In genomic region chr5:95780597-95780996, GRCh38 we compare ENCODE assay signal across 9 cellular contexts. TPM values are rescaled to one million over a fixed set of nuclear protein-coding genes. Genes with fewer than 3 reads are reported as not detected.
DNase-seq lines count a peak whose midpoint lies in the region; ATAC-seq and TF ChIP-seq lines count a peak whose summit lies in the region.
"Had no signal": no experiment of that assay in that cellular context is flagged by ENCODE, and none has a peak within 500 bp of the region (broad histone marks: within the 10 kb centered on the region; RNA-seq: fewer than 3 reads in every experiment).

No MANE protein-coding gene starts in this region.

- intact Hi-C loops in Panc1 (cut with micrococcal nuclease; ENCODE audit: unreplicated experiment): no loop called here
- intact Hi-C loops in gastrocnemius medialis (cut with DNase I; ENCODE audit: low total_unique reads): loop anchor here (2.0 to 5.0 kb wide), 4 partner anchors 36 to 556 kb away; partner anchors contain the start of genes ELL2 and RHOBTB3
- intact Hi-C loops in activated CD4-positive, alpha-beta T cell treated with anti-CD3 and anti-CD28 coated beads, Interleukin-2, amount 10 ng/mL, durations not matched to agents 24 days and 14 days (cut with micrococcal nuclease): loop anchor here (2.0 to 10.0 kb wide), 4 partner anchors 28 to 814 kb away; no protein-coding TSS in a partner anchor

- no TSS peak for BruUV-seq in Panc1 (replicated peaks; lab: Mats Ljungman, UMichigan)

- H3K27me3 ChIP-seq in Panc1 (ENCODE audit: control insufficient read depth, insufficient read depth, low read length): no peaks in the 10 kb centered on the region
- no peaks in the 10 kb centered on the region for H3K27me3 ChIP-seq in right atrium auricular region
- H3K27me3 ChIP-seq in gastrocnemius medialis: no peaks in the 10 kb centered on the region

- DNase-seq in GDM1 (lab: John Stamatoyannopoulos, UW): peak; percentile 3
- no peak for DNase-seq in Panc1 (ENCODE audit: low read depth, low spot score)
- DNase-seq in right atrium auricular region (ENCODE audit: low spot score): no peak
- DNase-seq in gastrocnemius medialis: no peak
- DNase-seq in DMS153 (lab: John Stamatoyannopoulos, UW): no peak
- no peak for DNase-seq in activated CD4-positive, alpha-beta T cell treated with anti-CD3 and anti-CD28 coated beads, Interleukin-2, amount 10 ng/mL, durations not matched to agents 24 days and 14 days

- H3K27me3 Mint-ChIP-seq in activated CD4-positive, alpha-beta T cell treated with anti-CD3 and anti-CD28 coated beads, Interleukin-2, amount 10 ng/mL, durations not matched to agents 24 days and 14 days: peaks cover 1% of the 10 kb centered on the region

- H3K9me3 ChIP-seq in Panc1 (ENCODE audit: control insufficient read depth, insufficient read depth, low read depth, low read length): no peaks in the 10 kb centered on the region
- no peaks in the 10 kb centered on the region for H3K9me3 ChIP-seq in right atrium auricular region
- H3K9me3 ChIP-seq in gastrocnemius medialis: no peaks in the 10 kb centered on the region

- CTCF ChIA-PET in Panc1 (lab: Charles Lee): interaction anchor here (0.7 to 1.6 kb wide), 8 partner anchors 10 to 136 kb away, joined by 3 to 11 read pairs (median 4); no protein-coding TSS in a partner anchor

- H3K9me3 Mint-ChIP-seq in activated CD4-positive, alpha-beta T cell treated with anti-CD3 and anti-CD28 coated beads, Interleukin-2, amount 10 ng/mL, durations not matched to agents 24 days and 14 days: no peaks in the 10 kb centered on the region

- POLR2A ChIA-PET in Panc1 (lab: Charles Lee): no interaction called here

- H3K36me3 ChIP-seq in Panc1 (ENCODE audit: control insufficient read depth, insufficient read depth, low read length) (peaks cover 10% of the 10 kb centered on the region; the same call in 1 of the 2 replicates), right atrium auricular region (peaks cover 13% of the 10 kb centered on the region), gastrocnemius medialis (peaks cover 0 to 5% of the 10 kb centered on the region in 2 donors)

- H3K4me3 ChIP-seq in Panc1 (ENCODE audit: low read depth in 2 of 2, low read length in 2 of 2) (no peak overlapping the region), right atrium auricular region (no peak overlapping the region), gastrocnemius medialis (no peak overlapping the region)
- H3K4me3 ChIP-seq: GM12878 had no signal

- TF ChIP-seq POLR2A in gastrocnemius medialis (IDR thresholded peaks at IDR 0.05): no peak

- peaks cover 16% of the 10 kb centered on the region for H3K4me1 Mint-ChIP-seq in activated CD4-positive, alpha-beta T cell treated with anti-CD3 and anti-CD28 coated beads, Interleukin-2, amount 10 ng/mL, durations not matched to agents 24 days and 14 days

- peak; percentile 35; the same call in 1 of the 2 replicates for ATAC-seq in Panc1
- peak in 1 of 2 donors; percentile 10 for ATAC-seq in gastrocnemius medialis
- ATAC-seq in HG02763 (IDR thresholded peaks at IDR 0.05; ENCODE audit: unreplicated experiment): no peak
- no peak for ATAC-seq in HG02588 (IDR thresholded peaks at IDR 0.05; ENCODE audit: unreplicated experiment)

- in situ Hi-C loops in Panc1 (cut with HindIII; ENCODE audit: low pct_unique_long_range_greater_than_20kb, low sequenced_read_pairs) (no loop called here), gastrocnemius medialis (cut with MboI; ENCODE audit: low sequenced_read_pairs in 4 of 4) (loop anchor here in 3 of 4 donors (5.0 to 25.0 kb wide), 5 partner anchors 48 to 557 kb away; partner anchors contain the start of gene RHOBTB3 (in 1 of the 3))

- H3K4me1 ChIP-seq in Panc1 (ENCODE audit: control insufficient read depth, insufficient read depth, low read length): no peaks in the 10 kb centered on the region
- peaks cover 0 to 24% of the 10 kb centered on the region in 2 donors for H3K4me1 ChIP-seq in right atrium auricular region
- H3K4me1 ChIP-seq in gastrocnemius medialis: peaks cover 18 to 72% of the 10 kb centered on the region in 2 donors

- no peak overlapping the region for H3K4me3 Mint-ChIP-seq in activated CD4-positive, alpha-beta T cell treated with anti-CD3 and anti-CD28 coated beads, Interleukin-2, amount 10 ng/mL, durations not matched to agents 24 days and 14 days

- H3K27ac ChIP-seq in Panc1 (ENCODE audit: low read length) (no peak overlapping the region), right atrium auricular region (peak overlapping the region; percentile 57 to 68), gastrocnemius medialis (peak overlapping the region; percentile 76 to 85 (median 83))

- no peak overlapping the region for H3K27ac Mint-ChIP-seq in activated CD4-positive, alpha-beta T cell treated with anti-CD3 and anti-CD28 coated beads, Interleukin-2, amount 10 ng/mL, durations not matched to agents 24 days and 14 days

- H3K36me3 Mint-ChIP-seq in activated CD4-positive, alpha-beta T cell treated with anti-CD3 and anti-CD28 coated beads, Interleukin-2, amount 10 ng/mL, durations not matched to agents 24 days and 14 days (ENCODE audit: low read depth): no peaks in the 10 kb centered on the region

- TF ChIP-seq CTCF in Panc1 (IDR thresholded peaks at IDR 0.05): no peak
- no peak for TF ChIP-seq CTCF in right atrium auricular region (IDR thresholded peaks at IDR 0.05)
- TF ChIP-seq CTCF in gastrocnemius medialis (IDR thresholded peaks at IDR 0.05 in 4 of 5, conservative IDR thresholded peaks at IDR 0.05 in 1 of 5): no peak

RNA-seq across cellular contexts. Expression of gene GLRX, which starts 41.9 kb away (rescaled TPM):
- total RNA-seq in Panc1 (2021; ENCODE audit: unreplicated experiment) (5.8 TPM), right atrium auricular region (100 to 1,000 TPM; 151 to 173 TPM), gastrocnemius medialis (1,000 to 10,000 TPM; 1,042 to 2,721 (median 1,859) TPM)
- polyA plus RNA-seq in Panc1 (2012; ENCODE audit: insufficient read length): 5.3 TPM
- total RNA-seq in activated CD4-positive, alpha-beta T cell treated with anti-CD3 and anti-CD28 coated beads, Interleukin-2, amount 10 ng/mL, durations not matched to agents 24 days and 14 days: 13.5 and 17.3 TPM in 2 replicates

RNA-seq across cellular contexts. Expression of gene RHOBTB3, which starts 49.5 kb away (rescaled TPM):
- total RNA-seq in Panc1 (2021; ENCODE audit: unreplicated experiment) (95.2 TPM), right atrium auricular region (10 to 100 TPM; 56.2 to 89.9 TPM), gastrocnemius medialis (100 to 1,000 TPM in 1 of 4 donors, 10 to 100 TPM in 3; 40.1 to 134 (median 86.9) TPM)
- polyA plus RNA-seq in Panc1 (2012; ENCODE audit: insufficient read length): 56.2 TPM
- total RNA-seq in activated CD4-positive, alpha-beta T cell treated with anti-CD3 and anti-CD28 coated beads, Interleukin-2, amount 10 ng/mL, durations not matched to agents 24 days and 14 days: 0.37 and 0.45 TPM in 2 replicates

Comparison
In these comparisons a context has a peak if more than half of its experiments do, and no peak if none do; other contexts are left out.
1. RNA of gene GLRX, which starts 41.9 kb away (total RNA-seq): 1,042 to 2,721 TPM in gastrocnemius medialis; 151 to 173 TPM in right atrium auricular region, 13.5 to 17.3 TPM in activated CD4-positive, alpha-beta T cell treated with anti-CD3 and anti-CD28 coated beads, Interleukin-2, amount 10 ng/mL, durations not matched to agents 24 days and 14 days and 5.8 TPM in Panc1 (single experiment); every median in the first group is over 4 times any median in the second.
2. RNA of gene RHOBTB3, which starts 49.5 kb away (total RNA-seq): 40.1 to 134 TPM in gastrocnemius medialis, 95.2 TPM in Panc1 (single experiment) and 56.2 to 89.9 TPM in right atrium auricular region; 0.37 to 0.45 TPM in activated CD4-positive, alpha-beta T cell treated with anti-CD3 and anti-CD28 coated beads, Interleukin-2, amount 10 ng/mL, durations not matched to agents 24 days and 14 days; every median in the first group is over 10 times any median in the second.